8 cellular contexts compared by ENCODE assay signal in the genomic region with DNA sequence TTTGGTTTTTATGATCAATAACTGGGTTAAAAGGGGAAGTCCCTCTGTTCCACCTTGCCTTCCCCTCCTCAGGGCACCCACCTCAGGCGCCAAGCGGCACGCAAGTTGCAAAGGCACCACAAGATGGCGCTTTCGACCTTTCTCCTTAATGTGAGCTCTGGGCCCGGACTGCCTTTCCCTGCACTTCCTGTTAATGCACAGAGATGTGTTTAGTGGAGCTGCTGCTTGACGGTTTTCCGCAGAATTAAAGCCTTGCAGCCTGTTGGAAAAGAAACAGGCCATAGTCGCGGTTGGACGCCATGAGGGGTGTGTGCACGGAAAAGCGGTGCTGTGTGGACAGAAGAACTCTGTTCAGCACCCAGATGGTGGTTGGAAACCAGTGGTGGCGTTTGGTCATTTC. TPM values are rescaled to one million over a fixed set of nuclear protein-coding genes. Genes with fewer than 3 reads are reported as not detected.
DNase-seq lines count a peak whose midpoint lies in the region; ATAC-seq and TF ChIP-seq lines count a peak whose summit lies in the region.

No MANE protein-coding gene starts in this region.

- peak; percentile 28 to 84 (median 70) for TF ChIP-seq CTCF in spleen (IDR thresholded peaks at IDR 0.05 in 8 of 11, conservative IDR thresholded peaks at IDR 0.05 in 3 of 11)

- DNase-seq in NK-92 treated with Interleukin-12 subunit alpha and Interleukin-12 subunit beta, amount 100 ng/mL, for 24 hours (lab: John Stamatoyannopoulos, UW) = peak; percentile 51
- DNase-seq in NK-92 (lab: John Stamatoyannopoulos, UW; ENCODE audit: unreplicated experiment) = no peak
- peak; percentile 44 for DNase-seq in NCI-H1105 (lab: John Stamatoyannopoulos, UW)
- peak; percentile 29 for DNase-seq in T follicular helper cell (ENCODE audit: low read depth)
- DNase-seq in anterior cingulate cortex (lab: John Stamatoyannopoulos, UW) = peak in 57 of 58 donors; percentile 16 to 87 (median 61)
- DNase-seq in hypothalamus (lab: John Stamatoyannopoulos, UW) = peak in 48 of 51 donors; percentile 18 to 85 (median 60)
- peak; percentile 81 for DNase-seq in spleen

- H3K27me3 ChIP-seq in spleen (replicated peaks in 1 of 7) = peaks cover 0 to 59% (median 9%) of the 10 kb centered on the region in 7 donors

- no peak overlapping the region for H3K4me3 ChIP-seq in spleen

- 17 to 25% (median 20%) methylated on average over 14 of the region's 14 CpGs for WGBS in spleen, 5 donors

- H3K4me1 ChIP-seq in spleen = peaks cover 0 to 7% (median 6%) of the 10 kb centered on the region in 6 donors

- intact Hi-C loops in spleen (cut with DNase I; ENCODE audit: low total_unique reads) = loop anchor here (5.0 kb wide), 1 partner anchor 271 kb away; a partner anchor contains a TSS

- peak; percentile 82 for ATAC-seq in HG02623 (IDR thresholded peaks at IDR 0.05; ENCODE audit: unreplicated experiment)

- H3K9me3 ChIP-seq in spleen = no peaks in the 10 kb centered on the region

- no peak for TF ChIP-seq POLR2A in spleen (IDR thresholded peaks at IDR 0.05)

- H3K36me3 ChIP-seq in spleen = no peaks in the 10 kb centered on the region

- H3K27ac ChIP-seq in spleen = no peak overlapping the region

RNA-seq across cellular contexts. Expression of a gene that starts 17.9 kb away (rescaled TPM):
- total RNA-seq in spleen = 10 to 100 TPM; 10.3 to 67.1 (median 42.4) TPM
- polyA plus RNA-seq in spleen = 10 to 100 TPM; 42.4 to 45.9 (median 44.5) TPM

RNA-seq across cellular contexts. Expression of a gene that starts 25.1 kb away (rescaled TPM):
- not detected for total RNA-seq in spleen
- polyA plus RNA-seq in spleen = not detected
